In the genomic region with DNA sequence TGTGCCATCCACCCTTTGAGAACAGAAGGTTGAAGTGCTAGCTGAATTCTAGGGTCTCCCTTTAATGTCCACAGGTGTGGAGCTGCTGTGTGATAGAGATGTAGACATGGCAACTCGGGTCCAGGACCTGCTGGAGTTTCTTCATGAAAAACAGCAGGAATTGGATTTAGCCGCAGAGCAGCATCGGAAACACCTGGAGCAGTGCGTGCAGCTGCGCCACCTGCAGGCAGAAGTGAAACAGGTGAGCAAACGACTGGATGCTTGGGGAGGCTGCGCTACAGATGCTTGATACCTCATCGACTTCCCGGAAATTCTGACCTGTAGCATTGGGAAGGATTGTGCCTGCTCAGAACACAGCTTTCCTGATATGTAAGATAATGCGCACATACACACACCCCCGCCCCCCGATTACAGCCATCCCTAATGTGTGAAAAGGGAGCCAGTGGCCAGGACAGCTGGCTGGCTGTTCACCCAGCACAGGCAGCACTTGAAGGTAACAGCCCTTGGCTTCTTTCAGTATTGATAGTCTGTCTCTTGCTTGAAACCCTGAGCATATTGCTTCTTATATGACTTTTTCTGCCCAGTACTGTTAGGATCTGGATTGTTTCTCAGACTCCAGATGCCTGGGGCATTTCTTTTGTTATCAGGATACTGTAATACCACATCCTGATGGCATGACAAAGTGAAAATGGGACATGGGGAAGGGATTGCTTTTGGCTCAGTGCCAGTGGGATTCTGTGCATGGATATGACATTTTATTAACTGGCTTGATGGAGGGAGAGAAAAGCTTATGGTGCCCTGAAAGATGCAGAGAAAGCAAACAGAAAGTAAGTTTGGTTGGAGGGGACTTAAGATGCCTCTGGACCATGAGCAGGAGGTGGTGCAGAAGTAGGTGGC, we compare ENCODE assay signal across 8 cellular contexts.
DNase-seq lines count a peak whose midpoint lies in the region; ATAC-seq and TF ChIP-seq lines count a peak whose summit lies in the region.

No MANE protein-coding gene starts in this region.

- H3K4me1 Mint-ChIP-seq in activated T-helper 1 cell treated with anti-CD3 and anti-CD28 coated beads, Interleukin-12 subunit alpha, Interleukin-12 subunit beta, Interleukin-2, Interleukin-4 antibody, amounts not matched to agents 30 ng/mL and 10 ng/mL and 1 ng/mL, durations not matched to agents 14 hours and 24 hours and 36 hours (ENCODE audit: low read depth): peaks cover 54% of the 10 kb centered on the region

- TF ChIP-seq EP300 in Ishikawa (IDR thresholded peaks at IDR 0.05; ENCODE audit: borderline replicate concordance): no peak

- H3K36me3 Mint-ChIP-seq in activated T-helper 1 cell treated with anti-CD3 and anti-CD28 coated beads, Interleukin-12 subunit alpha, Interleukin-12 subunit beta, Interleukin-2, Interleukin-4 antibody, amounts not matched to agents 30 ng/mL and 10 ng/mL and 1 ng/mL, durations not matched to agents 14 hours and 24 hours and 36 hours (ENCODE audit: low read depth): no peaks in the 10 kb centered on the region

- peak; percentile 52 for TF ChIP-seq RAD21 in Ishikawa (IDR thresholded peaks at IDR 0.05; ENCODE audit: low read depth)

- intact Hi-C loops in activated T-helper 1 cell treated with anti-CD3 and anti-CD28 coated beads, Interleukin-12 subunit alpha, Interleukin-12 subunit beta, Interleukin-2, Interleukin-4 antibody, amounts not matched to agents 30 ng/mL and 10 ng/mL and 1 ng/mL, durations not matched to agents 14 hours and 24 hours and 36 hours (cut with micrococcal nuclease): loop anchor here (1.0 to 5.0 kb wide), 7 partner anchors 13 to 638 kb away; a partner anchor contains a TSS

- DNase-seq in D341Med (ENCODE audit: low spot score): peak; percentile 56
- no peak for DNase-seq in activated T-helper 1 cell treated with anti-CD3 and anti-CD28 coated beads, Interleukin-12 subunit alpha, Interleukin-12 subunit beta, Interleukin-2, Interleukin-4 antibody, amounts not matched to agents 30 ng/mL and 10 ng/mL and 1 ng/mL, durations not matched to agents 14 hours and 24 hours and 36 hours (ENCODE audit: low spot score)
- DNase-seq in left lobe of liver (ENCODE audit: low spot score): no peak
- no peak for DNase-seq in T1000 (lab: John Stamatoyannopoulos, UW)
- DNase-seq in SK-N-DZ (ENCODE audit: low spot score): no peak
- no peak for DNase-seq in KG1 (lab: John Stamatoyannopoulos, UW)

- no peak overlapping the region for H3K4me3 Mint-ChIP-seq in activated T-helper 1 cell treated with anti-CD3 and anti-CD28 coated beads, Interleukin-12 subunit alpha, Interleukin-12 subunit beta, Interleukin-2, Interleukin-4 antibody, amounts not matched to agents 30 ng/mL and 10 ng/mL and 1 ng/mL, durations not matched to agents 14 hours and 24 hours and 36 hours

- H3K27me3 Mint-ChIP-seq in activated T-helper 1 cell treated with anti-CD3 and anti-CD28 coated beads, Interleukin-12 subunit alpha, Interleukin-12 subunit beta, Interleukin-2, Interleukin-4 antibody, amounts not matched to agents 30 ng/mL and 10 ng/mL and 1 ng/mL, durations not matched to agents 14 hours and 24 hours and 36 hours (ENCODE audit: insufficient read depth): no peaks in the 10 kb centered on the region

- peak overlapping the region; percentile 24 for H3K27ac Mint-ChIP-seq in activated T-helper 1 cell treated with anti-CD3 and anti-CD28 coated beads, Interleukin-12 subunit alpha, Interleukin-12 subunit beta, Interleukin-2, Interleukin-4 antibody, amounts not matched to agents 30 ng/mL and 10 ng/mL and 1 ng/mL, durations not matched to agents 14 hours and 24 hours and 36 hours

- no peaks in the 10 kb centered on the region for H3K9me3 Mint-ChIP-seq in activated T-helper 1 cell treated with anti-CD3 and anti-CD28 coated beads, Interleukin-12 subunit alpha, Interleukin-12 subunit beta, Interleukin-2, Interleukin-4 antibody, amounts not matched to agents 30 ng/mL and 10 ng/mL and 1 ng/mL, durations not matched to agents 14 hours and 24 hours and 36 hours

- ATAC-seq in left lobe of liver: peak; percentile 74
- no peak for ATAC-seq in GM19324 (IDR thresholded peaks at IDR 0.05; ENCODE audit: low FRiP score, unreplicated experiment)

TF ChIP-seq in Ishikawa, 13 proteins besides CTCF, POLR2A, EP300 and RAD21:
- no peak for TF ChIP-seq TEAD4 (IDR thresholded peaks at IDR 0.05)
- TF ChIP-seq, protein P1, sequence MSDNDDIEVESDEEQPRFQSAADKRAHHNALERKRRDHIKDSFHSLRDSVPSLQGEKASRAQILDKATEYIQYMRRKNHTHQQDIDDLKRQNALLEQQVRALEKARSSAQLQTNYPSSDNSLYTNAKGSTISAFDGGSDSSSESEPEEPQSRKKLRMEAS (IDR thresholded peaks at IDR 0.05): no peak
- TF ChIP-seq NFIC (IDR thresholded peaks at IDR 0.05): no peak; the same call in 1 of the 2 replicates
- TF ChIP-seq FOXM1 (IDR thresholded peaks at IDR 0.05; ENCODE audit: borderline replicate concordance, low read depth): no peak
- TF ChIP-seq, protein P2, sequence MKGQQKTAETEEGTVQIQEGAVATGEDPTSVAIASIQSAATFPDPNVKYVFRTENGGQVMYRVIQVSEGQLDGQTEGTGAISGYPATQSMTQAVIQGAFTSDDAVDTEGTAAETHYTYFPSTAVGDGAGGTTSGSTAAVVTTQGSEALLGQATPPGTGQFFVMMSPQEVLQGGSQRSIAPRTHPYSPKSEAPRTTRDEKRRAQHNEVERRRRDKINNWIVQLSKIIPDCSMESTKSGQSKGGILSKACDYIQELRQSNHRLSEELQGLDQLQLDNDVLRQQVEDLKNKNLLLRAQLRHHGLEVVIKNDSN (IDR thresholded peaks at IDR 0.05): no peak
- no peak for TF ChIP-seq CEBPB (IDR thresholded peaks at IDR 0.05)
- no peak for TF ChIP-seq ZBTB7A (IDR thresholded peaks at IDR 0.05; ENCODE audit: low read depth)
- TF ChIP-seq TAF1 (IDR thresholded peaks at IDR 0.05; ENCODE audit: low read depth): no peak
- TF ChIP-seq YY1 (IDR thresholded peaks at IDR 0.05; ENCODE audit: low read depth): no peak
- no peak for TF ChIP-seq EGR1 (IDR thresholded peaks at IDR 0.05)
- TF ChIP-seq CREB1 (IDR thresholded peaks at IDR 0.05; ENCODE audit: low read depth): no peak
- TF ChIP-seq, protein P3, sequence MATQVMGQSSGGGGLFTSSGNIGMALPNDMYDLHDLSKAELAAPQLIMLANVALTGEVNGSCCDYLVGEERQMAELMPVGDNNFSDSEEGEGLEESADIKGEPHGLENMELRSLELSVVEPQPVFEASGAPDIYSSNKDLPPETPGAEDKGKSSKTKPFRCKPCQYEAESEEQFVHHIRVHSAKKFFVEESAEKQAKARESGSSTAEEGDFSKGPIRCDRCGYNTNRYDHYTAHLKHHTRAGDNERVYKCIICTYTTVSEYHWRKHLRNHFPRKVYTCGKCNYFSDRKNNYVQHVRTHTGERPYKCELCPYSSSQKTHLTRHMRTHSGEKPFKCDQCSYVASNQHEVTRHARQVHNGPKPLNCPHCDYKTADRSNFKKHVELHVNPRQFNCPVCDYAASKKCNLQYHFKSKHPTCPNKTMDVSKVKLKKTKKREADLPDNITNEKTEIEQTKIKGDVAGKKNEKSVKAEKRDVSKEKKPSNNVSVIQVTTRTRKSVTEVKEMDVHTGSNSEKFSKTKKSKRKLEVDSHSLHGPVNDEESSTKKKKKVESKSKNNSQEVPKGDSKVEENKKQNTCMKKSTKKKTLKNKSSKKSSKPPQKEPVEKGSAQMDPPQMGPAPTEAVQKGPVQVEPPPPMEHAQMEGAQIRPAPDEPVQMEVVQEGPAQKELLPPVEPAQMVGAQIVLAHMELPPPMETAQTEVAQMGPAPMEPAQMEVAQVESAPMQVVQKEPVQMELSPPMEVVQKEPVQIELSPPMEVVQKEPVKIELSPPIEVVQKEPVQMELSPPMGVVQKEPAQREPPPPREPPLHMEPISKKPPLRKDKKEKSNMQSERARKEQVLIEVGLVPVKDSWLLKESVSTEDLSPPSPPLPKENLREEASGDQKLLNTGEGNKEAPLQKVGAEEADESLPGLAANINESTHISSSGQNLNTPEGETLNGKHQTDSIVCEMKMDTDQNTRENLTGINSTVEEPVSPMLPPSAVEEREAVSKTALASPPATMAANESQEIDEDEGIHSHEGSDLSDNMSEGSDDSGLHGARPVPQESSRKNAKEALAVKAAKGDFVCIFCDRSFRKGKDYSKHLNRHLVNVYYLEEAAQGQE (IDR thresholded peaks at IDR 0.05; ENCODE audit: low read depth): no peak
- no peak for TF ChIP-seq TCF12 (IDR thresholded peaks at IDR 0.05; ENCODE audit: low read depth)
TF ChIP-seq in Ishikawa: peak in this region for 0.
